Comparison of ENCODE assay signal across 22 cellular contexts in the genomic region with DNA sequence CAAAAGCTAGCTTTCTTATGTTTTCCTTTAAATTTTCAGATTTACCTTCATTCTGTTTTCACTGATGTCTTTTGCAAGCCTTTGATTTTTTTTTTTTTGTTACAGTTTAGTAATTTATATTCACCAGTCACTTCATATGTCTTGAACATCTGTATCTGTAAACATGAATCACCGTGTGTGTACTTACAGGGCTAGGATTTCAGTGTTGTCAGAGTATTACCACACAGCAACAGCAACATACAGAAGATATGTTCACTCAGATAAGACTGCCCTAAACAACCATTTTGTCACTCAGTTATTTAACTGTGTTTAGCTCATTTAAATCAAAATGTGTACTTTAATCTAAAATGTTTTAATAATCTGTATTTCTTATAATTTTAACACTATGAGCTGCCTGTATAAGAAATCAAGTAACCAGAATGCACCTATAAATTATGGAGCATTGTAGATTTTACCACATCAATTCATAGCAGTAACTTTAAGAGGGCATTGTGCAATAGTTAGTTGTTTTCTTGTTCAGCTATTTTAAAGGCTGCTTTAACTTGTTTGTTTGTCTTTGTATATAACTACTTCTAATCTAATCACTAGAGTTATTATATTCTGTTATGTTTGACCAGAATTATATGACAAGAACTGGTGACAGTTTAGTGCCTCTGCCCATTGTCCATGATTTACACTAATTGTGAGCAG. TPM values are rescaled to one million over a fixed set of nuclear protein-coding genes. Genes with fewer than 3 reads are reported as not detected.
DNase-seq lines count a peak whose midpoint lies in the region; ATAC-seq, FAIRE-seq and TF ChIP-seq lines count a peak whose summit lies in the region.
"Had no signal": no experiment of that assay in that cellular context is flagged by ENCODE, and none has a peak within 500 bp of the region (broad histone marks: within the 10 kb centered on the region; RNA-seq: fewer than 3 reads in every experiment).

No MANE protein-coding gene starts in this region.

- POLR2A ChIA-PET in A549 (lab: Yijun Ruan, JAX) = no interaction called here
- POLR2A ChIA-PET in CD8-positive, alpha-beta T cell (lab: Charles Lee) = no interaction called here

- no peaks in the 10 kb centered on the region for H3K9me3 ChIP-seq in A549
- H3K9me3 ChIP-seq in adipocyte (ENCODE audit: control insufficient read depth, low read length) = no peaks in the 10 kb centered on the region
- H3K9me3 ChIP-seq in CD8-positive, alpha-beta T cell (ENCODE audit: low read length) = no peaks in the 10 kb centered on the region
- H3K9me3 ChIP-seq: esophagus squamous epithelium, stomach had no signal

- H3K27me3 Mint-ChIP-seq in CD8-positive, alpha-beta T cell (ENCODE audit: low read depth) = no peaks in the 10 kb centered on the region
- H3K27me3 Mint-ChIP-seq: activated naive CD8-positive, alpha-beta T cell had no signal

- H3K4me1 Mint-ChIP-seq in CD8-positive, alpha-beta T cell (ENCODE audit: low read depth) = no peaks in the 10 kb centered on the region

- peak; percentile 70; a peak in 5 of 6 replicates for ATAC-seq in A549
- ATAC-seq in CD8-positive, alpha-beta T cell = no peak
- ATAC-seq: activated CD8-positive, alpha-beta T cell treated with anti-CD3 and anti-CD28 coated beads, Interleukin-2, amount 10 ng/mL, durations not matched to agents 7 days and 5 days; activated T-cell treated with anti-CD3 and anti-CD28 coated beads, Interleukin-2, amount 50 U/mL, for 72 hours had no signal

- peaks cover 5% of the 10 kb centered on the region for H3K9me3 Mint-ChIP-seq in CD8-positive, alpha-beta T cell

- no peak for TF ChIP-seq EP300 in A549 (IDR thresholded peaks at IDR 0.05)

- TF ChIP-seq CTCF in A549 (IDR thresholded peaks at IDR 0.05) (no peak), foreskin fibroblast (IDR thresholded peaks at IDR 0.05; ENCODE audit: low read depth, low read length) (no peak)
- no peak for TF ChIP-seq CTCF in CD8-positive, alpha-beta T cell (IDR thresholded peaks at IDR 0.05)

- TF ChIP-seq POLR2A in A549 (IDR thresholded peaks at IDR 0.05; ENCODE audit: low read length) (no peak), erythroblast (IDR thresholded peaks at IDR 0.05; ENCODE audit: low read length) (no peak)

- H3K4me2 ChIP-seq in A549 = no peak overlapping the region

- no peaks in the 10 kb centered on the region for H3K27me3 ChIP-seq in adipocyte (replicated peaks; ENCODE audit: control insufficient read depth, insufficient read depth, low read length)
- H3K27me3 ChIP-seq in CD8-positive, alpha-beta T cell (ENCODE audit: insufficient read depth, low read length) = no peaks in the 10 kb centered on the region
- H3K27me3 ChIP-seq: esophagus squamous epithelium, stomach had no signal

- WGBS in A549 (ENCODE audit: missing lambda C conversion rate) = 19% methylated on average over 1 of the region's 1 CpG

- peaks cover 84% of the 10 kb centered on the region for H3K36me3 ChIP-seq in adipocyte (ENCODE audit: control insufficient read depth, insufficient read depth, low read length, severe bottlenecking)
- H3K36me3 ChIP-seq in CD8-positive, alpha-beta T cell (ENCODE audit: insufficient read depth, low read length) = no peaks in the 10 kb centered on the region

- CTCF ChIA-PET in A549 (lab: Yijun Ruan, JAX) = interaction anchor here (1.1 kb wide), 1 partner anchor 80 kb away, joined by 3 read pairs; no protein-coding TSS in a partner anchor
- CTCF ChIA-PET in CD8-positive, alpha-beta T cell (lab: Charles Lee) = no interaction called here

- peak; percentile 7 to 29 for DNase-seq in A549 (ENCODE audit: low read depth in 1 of 2, low spot score in 1 of 2)
- peak; percentile 77 for DNase-seq in HCEC 1CT
- DNase-seq in adipocyte (ENCODE audit: low read depth) = peak; percentile 60
- peak; percentile 52 to 71 for DNase-seq in foreskin fibroblast
- DNase-seq in erythroblast (lab: John Stamatoyannopoulos, UW) = no peak
- no peak for DNase-seq in RCC 7860 (ENCODE audit: low spot score)
- DNase-seq in NCI-H446 (lab: John Stamatoyannopoulos, UW) = no peak
- DNase-seq in CD8-positive, alpha-beta T cell = no peak
- DNase-seq: ACHN; activated CD8-positive, alpha-beta T cell treated with anti-CD3 and anti-CD28 coated beads, Interleukin-2, amount 10 ng/mL, durations not matched to agents 7 days and 5 days; activated T-cell treated with anti-CD3 and anti-CD28 coated beads, Interleukin-2, amount 50 U/mL, for 72 hours; COR-L47; esophagus squamous epithelium; NCI-H1092 treated with DMSO at 0.1 percent for 48 hours; retina; Right ventricle myocardium superior; stomach; T-helper 1 cell had no signal

- H3K9ac ChIP-seq in adipocyte (ENCODE audit: low read length) = no peak overlapping the region

- intact Hi-C loops in CD8-positive, alpha-beta T cell (cut with DNase I, micrococcal nuclease) = no loop called here

- H3K4me1 ChIP-seq in A549 = peaks cover 15% of the 10 kb centered on the region; the same call in 2 of the 3 replicates
- H3K4me1 ChIP-seq in adipocyte (ENCODE audit: control insufficient read depth, insufficient read depth, low read length) = peaks cover 3% of the 10 kb centered on the region
- H3K4me1 ChIP-seq in CD8-positive, alpha-beta T cell (ENCODE audit: insufficient read depth, low read length) = no peaks in the 10 kb centered on the region
- H3K4me1 ChIP-seq: esophagus squamous epithelium, stomach had no signal

- peaks cover 45% of the 10 kb centered on the region for H3K36me3 Mint-ChIP-seq in CD8-positive, alpha-beta T cell

- TF ChIP-seq RAD21 in A549 (conservative IDR thresholded peaks at IDR 0.05 in 1 of 2, IDR thresholded peaks at IDR 0.05 in 1 of 2) = no peak

- H3K4me3 ChIP-seq in A549 (no peak overlapping the region), adipocyte (ENCODE audit: low read length) (no peak overlapping the region), foreskin fibroblast (ENCODE audit: low read depth in 1 of 2, low read length in 2 of 2) (no peak overlapping the region)
- no peak overlapping the region for H3K4me3 ChIP-seq in CD8-positive, alpha-beta T cell (ENCODE audit: low read depth, low read length)
- H3K4me3 ChIP-seq: esophagus squamous epithelium, stomach had no signal

- FAIRE-seq in A549 (lab: Jason Lieb, UNC) = no peak
- FAIRE-seq in RCC 7860 (lab: Jason Lieb, UNC) = no peak

- H3K27ac ChIP-seq in A549 = no peak overlapping the region
- no peak overlapping the region for H3K27ac ChIP-seq in CD8-positive, alpha-beta T cell (ENCODE audit: low read depth, low read length)
- H3K27ac ChIP-seq: esophagus squamous epithelium, stomach had no signal

- no peak overlapping the region for H3K4me3 Mint-ChIP-seq in CD8-positive, alpha-beta T cell
- H3K4me3 Mint-ChIP-seq: activated CD8-positive, alpha-beta T cell treated with anti-CD3 and anti-CD28 coated beads, Interleukin-2, amount 10 ng/mL, durations not matched to agents 7 days and 5 days; activated naive CD8-positive, alpha-beta T cell; activated T-cell treated with anti-CD3 and anti-CD28 coated beads, Interleukin-2, amount 50 U/mL, for 72 hours had no signal

- H3K27ac Mint-ChIP-seq in CD8-positive, alpha-beta T cell = no peak overlapping the region
- H3K27ac Mint-ChIP-seq: activated CD8-positive, alpha-beta T cell treated with anti-CD3 and anti-CD28 coated beads, Interleukin-2, amount 10 ng/mL, durations not matched to agents 7 days and 5 days; activated naive CD8-positive, alpha-beta T cell; activated T-cell treated with anti-CD3 and anti-CD28 coated beads, Interleukin-2, amount 50 U/mL, for 72 hours had no signal

TF ChIP-seq in A549, 52 proteins besides CTCF, POLR2A, EP300 and RAD21:
- TF ChIP-seq POLR2AphosphoS2 (conservative IDR thresholded peaks at IDR 0.05; ENCODE audit: low read length) = no peak
- peak; percentile 9 to 33; a peak in 2 of 4 replicates for TF ChIP-seq CEBPB (IDR thresholded peaks at IDR 0.05)
- TF ChIP-seq RARB (CRISPR knock-in tag; IDR thresholded peaks at IDR 0.05) = no peak
- no peak for TF ChIP-seq SMC3 (IDR thresholded peaks at IDR 0.05)

RNA-seq across cellular contexts. Expression of a gene that starts 50.4 kb away (rescaled TPM):
- not detected in 2 replicates for polyA plus RNA-seq in A549 (2011; rRNA removed)
- not detected in 2 replicates for polyA plus RNA-seq in A549 (2012; cell fraction: cytosol; rRNA removed)
- polyA plus RNA-seq in A549 (2012; cell fraction: nucleus; rRNA removed) = not detected in 2 replicates
- polyA plus RNA-seq in A549 (2017; fragmentation: RNase III; extraction: RNeasy Plus Mini Kit Qiagen cat#74134 plus additional on column Dnase treatment) = not detected in 3 replicates
- not detected in 2 replicates for polyA minus RNA-seq in A549 (2011; rRNA and poly(A)+ RNA removed)
- total RNA-seq in CD8-positive, alpha-beta T cell = not detected
- total RNA-seq: activated CD8-positive, alpha-beta T cell treated with anti-CD3 and anti-CD28 coated beads, Interleukin-2, amount 10 ng/mL, durations not matched to agents 7 days and 5 days; activated T-cell treated with anti-CD3 and anti-CD28 coated beads, Interleukin-2, amount 50 U/mL, for 72 hours; esophagus squamous epithelium; G401; mucosa of gallbladder; Right ventricle myocardium superior; ureter had no signal
- polyA plus RNA-seq: stomach had no signal

Comparison
In these comparisons a context has a peak if more than half of its experiments do, and no peak if none do; other contexts are left out.
1. DNase-seq: peak in A549 (2 of 2), HCEC 1CT (single experiment), adipocyte (single experiment) and foreskin fibroblast (2 of 2); none in erythroblast (0 of 2), RCC 7860 (single experiment), NCI-H446 (0 of 2) and CD8-positive, alpha-beta T cell (0 of 7).